Comparison of ENCODE assay signal across 1 cellular context in the genomic region with DNA sequence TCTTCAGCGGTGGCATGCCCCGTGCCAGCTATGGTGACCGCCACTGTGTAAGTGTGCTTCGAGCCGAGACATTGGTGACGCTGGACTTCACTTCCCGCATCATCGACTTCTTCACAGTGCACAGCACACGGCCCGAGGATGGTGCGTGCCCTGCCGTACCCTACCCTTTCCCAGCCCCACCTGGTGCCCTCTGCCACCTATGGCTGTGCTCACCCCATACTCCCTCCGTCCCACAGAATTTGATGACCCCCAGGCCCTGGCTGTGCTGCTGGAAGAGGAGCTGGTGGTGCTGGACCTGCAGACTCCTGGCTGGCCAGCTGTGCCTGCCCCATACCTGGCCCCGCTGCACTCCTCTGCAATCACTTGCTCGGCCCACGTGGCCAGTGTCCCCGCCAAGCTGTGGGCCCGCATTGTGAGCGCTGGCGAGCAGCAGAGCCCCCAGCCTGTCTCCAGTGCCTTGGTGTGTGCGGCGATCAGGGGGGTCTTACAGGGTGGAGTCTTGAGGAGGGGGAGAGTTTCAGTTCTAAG.
TF ChIP-seq lines count a peak whose summit lies in the region.

No MANE protein-coding gene starts in this region.

TF ChIP-seq in HEK293, 187 proteins besides CTCF, POLR2A, EP300 and RAD21 (continued from another document):
- TF ChIP-seq HIC1 (tag by site-specific recombination; IDR thresholded peaks at IDR 0.05): peak; percentile 26; the same call in 1 of the 2 replicates
- TF ChIP-seq ZNF629 (tag by site-specific recombination; IDR thresholded peaks at IDR 0.05): no peak
